In genomic region chr16:84694980-84695379, GRCh38 we compare ENCODE assay signal across 6 cellular contexts.
"Had no signal": no experiment of that assay in that cellular context is flagged by ENCODE, and none has a peak within 500 bp of the region (broad histone marks: within the 10 kb centered on the region; RNA-seq: fewer than 3 reads in every experiment).

No MANE protein-coding gene starts in this region.

- H3K4me3 Mint-ChIP-seq: IgD-negative memory B cell had no signal

- DNase-seq: IMR-90, KBM-7, KG1 had no signal

- H3K27me3 Mint-ChIP-seq: IgD-negative memory B cell had no signal

- H3K27ac ChIP-seq: HL-60 had no signal

- FAIRE-seq: HTR-8/SVneo had no signal

- H3K9me3 Mint-ChIP-seq: IgD-negative memory B cell had no signal
